8 cellular contexts compared by ENCODE assay signal in genomic region chr15:69971771-69972170, GRCh38.
"Had no signal": no experiment of that assay in that cellular context is flagged by ENCODE, and none has a peak within 500 bp of the region (broad histone marks: within the 10 kb centered on the region; RNA-seq: fewer than 3 reads in every experiment).

No MANE protein-coding gene starts in this region.

- H3K36me3 ChIP-seq: HAP-1 had no signal

- ATAC-seq: GM23338 had no signal

- H3K27ac ChIP-seq: KMS-11 had no signal

- H3K9me3 ChIP-seq: HAP-1 had no signal

- H3K9me3 Mint-ChIP-seq: GM23338 had no signal

- DNase-seq: H7, IMR-90, KBM-7 had no signal

- H3K27ac Mint-ChIP-seq: GM23338 had no signal

- FAIRE-seq: H1, HTR-8/SVneo had no signal

- H3K4me3 Mint-ChIP-seq: GM23338 had no signal

- H3K4me3 ChIP-seq: GM23338, HAP-1 had no signal
